ENCODE assay signal across 8 cellular contexts in the genomic region with DNA sequence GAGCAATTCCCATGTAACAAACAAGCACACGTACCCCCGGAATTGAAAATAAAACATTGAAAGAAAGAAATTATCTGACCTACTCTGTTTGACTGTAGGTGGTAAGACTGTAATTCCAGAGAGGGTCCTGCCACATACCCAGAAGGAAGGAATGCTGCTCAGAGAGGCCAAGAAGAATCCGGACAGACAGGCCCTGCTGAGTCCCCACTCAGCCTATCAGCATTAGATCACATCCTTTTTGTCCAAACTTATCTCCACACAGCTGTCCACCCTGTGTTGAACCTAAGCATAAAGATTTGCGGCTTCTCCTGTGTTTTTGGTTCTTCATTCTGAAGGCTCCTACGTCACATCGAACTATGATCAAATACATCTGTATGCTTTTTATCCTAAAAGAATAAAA.
"Had no signal": no experiment of that assay in that cellular context is flagged by ENCODE, and none has a peak within 500 bp of the region (broad histone marks: within the 10 kb centered on the region; RNA-seq: fewer than 3 reads in every experiment).

No MANE protein-coding gene starts in this region.

- H3K4me3 ChIP-seq: GM12878 had no signal

- FAIRE-seq: G401.6, GM12878, GM12891, GM12892, GM18507, GM19239 had no signal

- DNase-seq: GDM1, GF-D8 had no signal
